ENCODE assay signal across 9 cellular contexts in the genomic region with DNA sequence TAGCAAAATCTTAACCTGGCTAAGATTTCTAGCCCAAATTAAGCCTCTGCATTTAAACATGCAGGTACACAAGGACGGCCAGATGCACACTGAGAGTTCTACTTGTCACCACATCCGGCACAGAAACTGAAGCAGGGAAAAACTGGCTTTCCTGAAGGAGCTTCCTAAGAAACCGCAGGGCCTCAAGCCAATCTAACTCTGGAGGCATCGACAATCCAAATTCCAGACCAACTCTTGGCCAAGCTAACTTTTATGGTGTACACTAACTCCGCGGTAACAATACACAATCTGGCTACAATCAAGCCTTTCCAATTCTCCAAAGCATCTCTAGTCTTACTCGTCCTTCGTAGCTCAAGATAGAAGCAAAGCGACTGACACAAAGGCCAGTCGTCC. TPM values are rescaled to one million over a fixed set of nuclear protein-coding genes. Genes with fewer than 3 reads are reported as not detected.
DNase-seq lines count a peak whose midpoint lies in the region; ATAC-seq and TF ChIP-seq lines count a peak whose summit lies in the region.
"Had no signal": no experiment of that assay in that cellular context is flagged by ENCODE, and none has a peak within 500 bp of the region (broad histone marks: within the 10 kb centered on the region; RNA-seq: fewer than 3 reads in every experiment).

No MANE protein-coding gene starts in this region.

- peaks cover 35% of the 10 kb centered on the region for H3F3A ChIP-seq in neural progenitor cell (ENCODE audit: low read depth)

- peak overlapping the region; percentile 69 for H3K9ac ChIP-seq in endocrine pancreas (ENCODE audit: control insufficient read depth, insufficient read depth, low read length)
- H3K9ac ChIP-seq in neural progenitor cell = peak overlapping the region; percentile 88

- H3K27ac ChIP-seq in ACC112 (ENCODE audit: low read depth, low read length) = peak overlapping the region; percentile 92
- H3K27ac ChIP-seq in RWPE2 (ENCODE audit: poor library complexity, severe bottlenecking) = peak overlapping the region; percentile 80
- H3K27ac ChIP-seq in neural progenitor cell = peak overlapping the region; percentile 97

- H3K4me3 ChIP-seq in ACC112 (ENCODE audit: low read depth, low read length) (peak overlapping the region; percentile 83), RWPE2 (ENCODE audit: severe bottlenecking) (peak overlapping the region; percentile 94), endocrine pancreas (ENCODE audit: control insufficient read depth, insufficient read depth, low read length) (peak overlapping the region; percentile 54), neural progenitor cell (peak overlapping the region; percentile 76)

- H3K9me3 ChIP-seq in RWPE2 (ENCODE audit: severe bottlenecking) (no peaks in the 10 kb centered on the region), endocrine pancreas (ENCODE audit: control insufficient read depth, low read length) (no peaks in the 10 kb centered on the region), neural progenitor cell (ENCODE audit: low read depth) (no peaks in the 10 kb centered on the region)

- no peaks in the 10 kb centered on the region for H3K27me3 Mint-ChIP-seq in neural progenitor cell (ENCODE audit: insufficient read depth, low read depth)

- H3K36me3 Mint-ChIP-seq in neural progenitor cell = peaks cover 2% of the 10 kb centered on the region

- H3K4me1 ChIP-seq in ACC112 (ENCODE audit: control insufficient read depth, insufficient read depth, low read length, unreplicated experiment) (peaks cover 26% of the 10 kb centered on the region), RWPE2 (ENCODE audit: insufficient read depth, poor library complexity, severe bottlenecking) (peaks cover 7% of the 10 kb centered on the region), endocrine pancreas (ENCODE audit: control insufficient read depth, insufficient read depth, low read length) (peaks cover 10% of the 10 kb centered on the region), neural progenitor cell (peaks cover 28% of the 10 kb centered on the region)

- H4K20me1 ChIP-seq in neural progenitor cell (ENCODE audit: low read depth) = peaks cover 52% of the 10 kb centered on the region

- peak overlapping the region; percentile 91 for H3K4me2 ChIP-seq in neural progenitor cell

- peaks cover 36% of the 10 kb centered on the region for H3K4me1 Mint-ChIP-seq in neural progenitor cell

- H3K79me2 ChIP-seq in ACC112 (ENCODE audit: control insufficient read depth, insufficient read depth, low read length, unreplicated experiment) (peaks cover 60% of the 10 kb centered on the region), neural progenitor cell (ENCODE audit: low read depth) (peaks cover 75% of the 10 kb centered on the region)

- ATAC-seq in GM18502 (IDR thresholded peaks at IDR 0.05; ENCODE audit: poor library complexity, unreplicated experiment) (peak; percentile 33), HG02885 (IDR thresholded peaks at IDR 0.05; ENCODE audit: poor library complexity, unreplicated experiment) (peak; percentile 8), RWPE2 (ENCODE audit: low read depth) (peak; percentile 25)

- H3K4me3 Mint-ChIP-seq in neural progenitor cell = peak overlapping the region; percentile 92

- no peak for DNase-seq in RWPE2 (ENCODE audit: low spot score)
- no peak for DNase-seq in neural progenitor cell (ENCODE audit: low spot score)
- no peak for DNase-seq in NCI-H2081 treated with DMSO at 0.1 percent for 48 hours (lab: John Stamatoyannopoulos, UW)
- DNase-seq in pons (ENCODE audit: low spot score) = no peak

- no peaks in the 10 kb centered on the region for H3K27me3 ChIP-seq in ACC112 (ENCODE audit: insufficient read depth, low read length)
- H3K27me3 ChIP-seq in RWPE2 (ENCODE audit: insufficient read depth, poor library complexity, severe bottlenecking) = no peaks in the 10 kb centered on the region
- no peaks in the 10 kb centered on the region for H3K27me3 ChIP-seq in endocrine pancreas (ENCODE audit: control insufficient read depth, insufficient read depth, low read length)
- no peaks in the 10 kb centered on the region for H3K27me3 ChIP-seq in neural progenitor cell

- no peaks in the 10 kb centered on the region for H3K9me3 Mint-ChIP-seq in neural progenitor cell

- no peak for TF ChIP-seq CTCF in RWPE2 (IDR thresholded peaks at IDR 0.05; ENCODE audit: poor library complexity, severe bottlenecking)
- no peak for TF ChIP-seq CTCF in neural progenitor cell (IDR thresholded peaks at IDR 0.05)

- H3K36me3 ChIP-seq in ACC112 (ENCODE audit: insufficient read depth, low read length) = no peaks in the 10 kb centered on the region
- H3K36me3 ChIP-seq in RWPE2 (ENCODE audit: low read depth) = peaks cover 7% of the 10 kb centered on the region; the same call in 1 of the 2 replicates
- H3K36me3 ChIP-seq in endocrine pancreas (ENCODE audit: control insufficient read depth, insufficient read depth, low read length) = no peaks in the 10 kb centered on the region
- H3K36me3 ChIP-seq in neural progenitor cell = no peaks in the 10 kb centered on the region

- H2AFZ ChIP-seq in ACC112 (ENCODE audit: low read length, unreplicated experiment) (peak overlapping the region; percentile 94), neural progenitor cell (replicated peaks) (peak overlapping the region; percentile 93)

- peak overlapping the region; percentile 83 for H3K27ac Mint-ChIP-seq in neural progenitor cell

RNA-seq across cellular contexts. Expression of gene MSANTD2, which starts 1.2 kb away (rescaled TPM):
- 35.8 and 41.9 TPM in 2 replicates for total RNA-seq in neural progenitor cell (ENCODE audit: low replicate concordance)

RNA-seq across cellular contexts. Expression of gene ESAM, which starts 36.9 kb away (rescaled TPM):
- total RNA-seq in neural progenitor cell (ENCODE audit: low replicate concordance) = 0.26 and 0.81 TPM in 2 replicates

RNA-seq across cellular contexts. Expression of gene VSIG2, which starts 46.9 kb away (rescaled TPM):
- total RNA-seq in neural progenitor cell (ENCODE audit: low replicate concordance) = not detected in 2 replicates
- total RNA-seq: NCI-H460 had no signal

RNA-seq across cellular contexts. Expression of gene NRGN, which starts 59.2 kb away (rescaled TPM):
- 0.39 and 7.5 TPM in 2 replicates for total RNA-seq in neural progenitor cell (ENCODE audit: low replicate concordance)
- total RNA-seq: NCI-H460 had no signal
